ENCODE assay signal across 12 cellular contexts in the genomic region with DNA sequence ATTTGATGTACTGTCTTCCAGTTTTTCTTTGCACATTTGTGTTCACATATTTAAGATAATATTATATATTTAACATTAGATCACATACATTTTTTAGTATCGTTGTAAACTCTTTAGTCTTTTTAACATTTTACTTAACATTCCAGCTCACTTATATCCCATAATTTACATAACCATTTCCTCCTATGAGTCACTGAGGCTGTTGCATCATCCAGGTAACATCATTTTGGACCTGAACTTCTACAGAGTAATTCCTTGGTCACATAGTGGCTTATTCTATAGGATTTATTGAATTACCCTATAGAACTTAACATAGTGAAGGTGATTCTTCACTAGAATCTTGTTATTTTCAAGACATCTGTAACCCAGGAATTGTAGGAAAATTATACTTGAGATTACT.
DNase-seq lines count a peak whose midpoint lies in the region; ATAC-seq and TF ChIP-seq lines count a peak whose summit lies in the region.
"Had no signal": no experiment of that assay in that cellular context is flagged by ENCODE, and none has a peak within 500 bp of the region (broad histone marks: within the 10 kb centered on the region; RNA-seq: fewer than 3 reads in every experiment).

No MANE protein-coding gene starts in this region.

- no peaks in the 10 kb centered on the region for H3K36me3 ChIP-seq in RWPE2 (ENCODE audit: low read depth)

- no peaks in the 10 kb centered on the region for H3K4me1 ChIP-seq in RWPE2 (ENCODE audit: insufficient read depth, poor library complexity, severe bottlenecking)

- DNase-seq in DMS53 (lab: John Stamatoyannopoulos, UW): peak; percentile 69
- DNase-seq in HPDE6-E6E7 (ENCODE audit: extremely low spot score): peak; percentile 7
- DNase-seq in RWPE2 (ENCODE audit: low spot score): no peak
- DNase-seq in kidney tubule cell (ENCODE audit: low spot score): peak; percentile 46
- no peak for DNase-seq in cortex of kidney (lab: John Stamatoyannopoulos, UW)
- DNase-seq: C1 segment of cervical spinal cord, NCI-H1417 treated with DMSO at 0.1 percent for 48 hours, NCI-H1930, NCI-H446 had no signal

- H3K4me3 ChIP-seq in RWPE2 (ENCODE audit: severe bottlenecking): no peak overlapping the region

- no peaks in the 10 kb centered on the region for H3K27me3 ChIP-seq in RWPE2 (ENCODE audit: insufficient read depth, poor library complexity, severe bottlenecking)

- H3K9me3 ChIP-seq in RWPE2 (ENCODE audit: severe bottlenecking): no peaks in the 10 kb centered on the region

- TF ChIP-seq CTCF in RWPE2 (IDR thresholded peaks at IDR 0.05; ENCODE audit: poor library complexity, severe bottlenecking): no peak

- ATAC-seq in RWPE2 (ENCODE audit: low read depth): peak; percentile 57; the same call in 1 of the 3 replicates
- no peak for ATAC-seq in GM21528 (IDR thresholded peaks at IDR 0.05; ENCODE audit: low FRiP score, unreplicated experiment)
- ATAC-seq in GM21381 (IDR thresholded peaks at IDR 0.05; ENCODE audit: unreplicated experiment): no peak
- ATAC-seq: Right ventricle myocardium inferior had no signal

- no peak overlapping the region for H3K27ac ChIP-seq in RWPE2 (ENCODE audit: poor library complexity, severe bottlenecking)

Comparison
In these comparisons a context has a peak if more than half of its experiments do, and no peak if none do; other contexts are left out.
1. DNase-seq: peak in DMS53 (single experiment), HPDE6-E6E7 (single experiment) and kidney tubule cell (single experiment); none in RWPE2 (single experiment) and cortex of kidney (single experiment).